Comparison of ENCODE assay signal across 20 cellular contexts in genomic region chr1:219784660-219785391, GRCh38.
DNase-seq lines count a peak whose midpoint lies in the region; ATAC-seq, FAIRE-seq and TF ChIP-seq lines count a peak whose summit lies in the region.
"Had no signal": no experiment of that assay in that cellular context is flagged by ENCODE, and none has a peak within 500 bp of the region (broad histone marks: within the 10 kb centered on the region; RNA-seq: fewer than 3 reads in every experiment).

No MANE protein-coding gene starts in this region.

- peak; percentile 25 for DNase-seq in Right ventricle myocardium inferior (ENCODE audit: missing footprints)
- no peak for DNase-seq in left ventricle myocardium inferior
- DNase-seq in PC-3, result no peak
- DNase-seq in iris pigment epithelial cell (ENCODE audit: low read depth), result peak; percentile 34
- no peak for DNase-seq in upper lobe of right lung
- no peak for DNase-seq in D341Med (ENCODE audit: low spot score)
- DNase-seq in endothelial cell (ENCODE audit: low spot score), result no peak
- DNase-seq in urothelium cell line (ENCODE audit: low spot score), result no peak
- DNase-seq: activated CD4-positive, alpha-beta T cell treated with anti-CD3 and anti-CD28 coated beads, Interleukin-2, amount 10 ng/mL, durations not matched to agents 24 days and 14 days; activated CD8-positive, alpha-beta memory T cell treated with anti-CD3 and anti-CD28 coated beads, Interleukin-2, amount 50 U/mL, for 48 hours; activated gamma-delta T cell; CD4-positive, CD25-positive, alpha-beta regulatory T cell; DND-41; GOT3; NCI-H526 treated with DMSO at 0.1 percent for 48 hours; ovary; transverse colon had no signal

- TF ChIP-seq CTCF in left ventricle myocardium inferior (IDR thresholded peaks at IDR 0.05; ENCODE audit: borderline replicate concordance), result no peak
- TF ChIP-seq CTCF in PC-3 (conservative IDR thresholded peaks at IDR 0.05; ENCODE audit: low read depth, low read length), result no peak
- no peak for TF ChIP-seq CTCF in upper lobe of right lung (IDR thresholded peaks at IDR 0.05)
- TF ChIP-seq CTCF in endothelial cell (IDR thresholded peaks at IDR 0.05; ENCODE audit: unreplicated experiment), result no peak

- intact Hi-C loops in Right ventricle myocardium inferior (cut with DNase I), result no loop called here
- intact Hi-C loops in left ventricle myocardium inferior (cut with micrococcal nuclease), result no loop called here
- intact Hi-C loops in PC-3 (cut with micrococcal nuclease), result no loop called here
- intact Hi-C loops in upper lobe of right lung (cut with DNase I), result no loop called here

- no peak overlapping the region for H3K27ac Mint-ChIP-seq in endothelial cell (ENCODE audit: unreplicated experiment)
- H3K27ac Mint-ChIP-seq: activated CD4-positive, alpha-beta T cell treated with anti-CD3 and anti-CD28 coated beads, Interleukin-2, amount 10 ng/mL, durations not matched to agents 24 days and 14 days; CD4-positive, CD25-positive, alpha-beta regulatory T cell; stimulated activated naive CD8-positive, alpha-beta T cell treated with anti-CD3 and anti-CD28 coated beads, Interleukin-15, Interleukin-2, amounts not matched to agents 100 ng/mL and 50 ng/mL, for 24 hours had no signal

- no peaks in the 10 kb centered on the region for H3K36me3 Mint-ChIP-seq in endothelial cell (ENCODE audit: low read depth, unreplicated experiment)
- H3K36me3 Mint-ChIP-seq: CD4-positive, CD25-positive, alpha-beta regulatory T cell had no signal

- no peaks in the 10 kb centered on the region for H3K36me3 ChIP-seq in left ventricle myocardium inferior
- no peaks in the 10 kb centered on the region for H3K36me3 ChIP-seq in PC-3 (ENCODE audit: low read depth, low read length)
- H3K36me3 ChIP-seq in upper lobe of right lung, result no peaks in the 10 kb centered on the region
- H3K36me3 ChIP-seq: ovary, transverse colon had no signal

- H3F3A ChIP-seq in PC-3 (ENCODE audit: low read length, unreplicated experiment), result no peaks in the 10 kb centered on the region

- H3K27ac ChIP-seq in left ventricle myocardium inferior (replicated peaks), result no peak overlapping the region
- H3K27ac ChIP-seq in PC-3 (ENCODE audit: low read length), result no peak overlapping the region
- H3K27ac ChIP-seq in upper lobe of right lung, result peak overlapping the region; percentile 24
- H3K27ac ChIP-seq: ovary, transverse colon had no signal

- CTCF ChIA-PET in PC-3 (lab: Charles Lee), result no interaction called here

- ATAC-seq in Right ventricle myocardium inferior (no peak), PC-3 (peak; percentile 13; the same call in 1 of the 2 replicates), upper lobe of right lung (peak; percentile 51)

- H3K27me3 ChIP-seq in left ventricle myocardium inferior (ENCODE audit: low read depth) (no peaks in the 10 kb centered on the region), PC-3 (ENCODE audit: low read length) (no peaks in the 10 kb centered on the region), upper lobe of right lung (no peaks in the 10 kb centered on the region)
- H3K27me3 ChIP-seq: ovary, transverse colon had no signal

- H3K79me2 ChIP-seq in PC-3 (ENCODE audit: low read length), result no peaks in the 10 kb centered on the region

- no peaks in the 10 kb centered on the region for H3K9me2 ChIP-seq in PC-3 (replicated peaks; ENCODE audit: low read length)

- peaks cover 9% of the 10 kb centered on the region for H3K9me3 ChIP-seq in left ventricle myocardium inferior (replicated peaks)
- H3K9me3 ChIP-seq in PC-3 (ENCODE audit: low read length), result no peaks in the 10 kb centered on the region
- H3K9me3 ChIP-seq in upper lobe of right lung, result no peaks in the 10 kb centered on the region
- H3K9me3 ChIP-seq: ovary, transverse colon had no signal

- H3K4me1 ChIP-seq in left ventricle myocardium inferior (no peaks in the 10 kb centered on the region), PC-3 (ENCODE audit: insufficient read depth, low read length) (peaks cover 5% of the 10 kb centered on the region; the same call in 1 of the 2 replicates), upper lobe of right lung (no peaks in the 10 kb centered on the region)
- H3K4me1 ChIP-seq: transverse colon had no signal

- BruUV-seq in PC-3 (replicated peaks; lab: Mats Ljungman, UMichigan), result no TSS peak

- H3K4me2 ChIP-seq in PC-3 (ENCODE audit: low read length), result no peak overlapping the region

- H3K4me3 ChIP-seq in left ventricle myocardium inferior, result no peak overlapping the region
- H3K4me3 ChIP-seq in PC-3 (ENCODE audit: low read length), result no peak overlapping the region
- H3K4me3 ChIP-seq in upper lobe of right lung, result no peak overlapping the region
- H3K4me3 ChIP-seq: ovary, transverse colon had no signal

- H2AFZ ChIP-seq in PC-3 (ENCODE audit: low read length), result no peak overlapping the region

- H3K4me3 Mint-ChIP-seq in endothelial cell (ENCODE audit: unreplicated experiment), result no peak overlapping the region
- H3K4me3 Mint-ChIP-seq: activated CD4-positive, alpha-beta T cell treated with anti-CD3 and anti-CD28 coated beads, Interleukin-2, amount 10 ng/mL, durations not matched to agents 24 days and 14 days; CD4-positive, CD25-positive, alpha-beta regulatory T cell; stimulated activated naive CD8-positive, alpha-beta T cell treated with anti-CD3 and anti-CD28 coated beads, Interleukin-15, Interleukin-2, amounts not matched to agents 100 ng/mL and 50 ng/mL, for 24 hours had no signal

- H3K4me1 Mint-ChIP-seq in endothelial cell (ENCODE audit: unreplicated experiment), result peaks cover 25% of the 10 kb centered on the region
- H3K4me1 Mint-ChIP-seq: activated CD4-positive, alpha-beta T cell treated with anti-CD3 and anti-CD28 coated beads, Interleukin-2, amount 10 ng/mL, durations not matched to agents 24 days and 14 days; CD4-positive, CD25-positive, alpha-beta regulatory T cell had no signal

- POLR2A ChIA-PET in PC-3 (lab: Charles Lee; ENCODE audit: unreplicated experiment), result no interaction called here

- no peaks in the 10 kb centered on the region for H3K27me3 Mint-ChIP-seq in endothelial cell (ENCODE audit: unreplicated experiment)
- H3K27me3 Mint-ChIP-seq: activated CD4-positive, alpha-beta T cell treated with anti-CD3 and anti-CD28 coated beads, Interleukin-2, amount 10 ng/mL, durations not matched to agents 24 days and 14 days; CD4-positive, CD25-positive, alpha-beta regulatory T cell had no signal

- FAIRE-seq in urothelium cell line (lab: Jason Lieb, UNC), result no peak
- FAIRE-seq: frontal cortex, RCC 7860 had no signal

- H4K20me1 ChIP-seq in PC-3 (ENCODE audit: low read length), result no peaks in the 10 kb centered on the region

- H3K9ac ChIP-seq in PC-3 (ENCODE audit: low read length), result no peak overlapping the region

- no peaks in the 10 kb centered on the region for H3K9me3 Mint-ChIP-seq in endothelial cell (ENCODE audit: unreplicated experiment)
- H3K9me3 Mint-ChIP-seq: activated CD4-positive, alpha-beta T cell treated with anti-CD3 and anti-CD28 coated beads, Interleukin-2, amount 10 ng/mL, durations not matched to agents 24 days and 14 days had no signal

Comparison
In these comparisons a context has a peak if more than half of its experiments do, and no peak if none do; other contexts are left out.
1. DNase-seq: peak in Right ventricle myocardium inferior (single experiment) and iris pigment epithelial cell (single experiment); none in left ventricle myocardium inferior (single experiment), PC-3 (single experiment), upper lobe of right lung (single experiment), D341Med (single experiment), endothelial cell (single experiment) and urothelium cell line (single experiment).